ENCODE assay signal across 33 cellular contexts in the genomic region with DNA sequence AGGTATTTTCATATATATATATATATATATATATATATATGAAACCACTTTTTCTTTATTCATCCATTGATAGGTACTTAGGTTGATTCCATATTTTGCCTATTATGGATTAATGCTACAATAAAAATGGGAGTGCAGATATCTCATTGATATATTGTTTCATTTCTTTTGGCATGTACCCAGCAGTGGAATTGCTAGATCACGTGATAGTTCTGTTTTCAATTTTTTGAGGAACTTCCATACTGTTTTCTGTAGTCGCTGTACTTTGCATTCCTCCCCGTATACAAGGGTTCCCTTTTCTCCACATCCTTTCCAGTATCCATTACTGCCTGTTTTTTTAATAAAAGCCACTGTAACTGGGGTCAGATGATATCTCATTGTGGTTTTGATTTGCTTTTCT.
"Had no signal": no experiment of that assay in that cellular context is flagged by ENCODE, and none has a peak within 500 bp of the region (broad histone marks: within the 10 kb centered on the region; RNA-seq: fewer than 3 reads in every experiment).

No MANE protein-coding gene starts in this region.

- H3K4me3 Mint-ChIP-seq: activated B cell treated with CpG ODN at 0.5 μM for 24 hours; activated CD8-positive, alpha-beta memory T cell treated with anti-CD3 and anti-CD28 coated beads, Interleukin-2, amount 10 ng/mL, durations not matched to agents 7 days and 5 days; activated CD8-positive, alpha-beta T cell treated with anti-CD3 and anti-CD28 coated beads, Interleukin-2, amount 10 ng/mL, durations not matched to agents 7 days and 5 days; activated naive CD4-positive, alpha-beta T cell treated with anti-CD3 and anti-CD28 coated beads for 36 hours; activated naive CD4-positive, alpha-beta T cell treated with anti-CD3 and anti-CD28 coated beads, Interleukin-2, amount 50 U/mL, for 24 hours; activated naive CD8-positive, alpha-beta T cell treated with anti-CD3 and anti-CD28 coated beads for 36 hours; activated naive CD8-positive, alpha-beta T cell treated with anti-CD3 and anti-CD28 coated beads, Interleukin-2, amount 50 U/mL, for 24 hours; activated T-helper 1 cell treated with anti-CD3 and anti-CD28 coated beads, Interleukin-12 subunit alpha, Interleukin-12 subunit beta, Interleukin-2, Interleukin-4 antibody, amounts not matched to agents 30 ng/mL and 10 ng/mL and 1 ng/mL, durations not matched to agents 14 hours and 24 hours and 36 hours; effector memory CD8-positive, alpha-beta T cell; T-helper 2 cell treated with Interferon-gamma antibody and Interleukin-4, amounts not matched to agents 5 μg/mL and 100 μg/mL, for 36 hours had no signal

- DNase-seq: activated B cell treated with CpG ODN at 0.5 μM for 24 hours; activated CD4-positive, alpha-beta T cell treated with anti-CD3 and anti-CD28 coated beads for 48 hours; activated CD4-positive, alpha-beta T cell treated with anti-CD3 and anti-CD28 coated beads, Interleukin-2, amount 50 U/mL, for 1 hour; activated CD4-positive, alpha-beta T cell treated with anti-CD3 and anti-CD28 coated beads, Interleukin-2, amount 50 U/mL, for 48 hours; activated CD8-positive, alpha-beta memory T cell treated with anti-CD3 and anti-CD28 coated beads, Interleukin-2, amount 10 ng/mL, durations not matched to agents 7 days and 5 days; activated CD8-positive, alpha-beta memory T cell treated with anti-CD3 and anti-CD28 coated beads, Interleukin-2, amount 50 U/mL, for 4 hours; activated CD8-positive, alpha-beta T cell treated with anti-CD3 and anti-CD28 coated beads, Interleukin-2, amount 10 ng/mL, durations not matched to agents 7 days and 5 days; activated effector memory CD4-positive, alpha-beta T cell treated with anti-CD3 and anti-CD28 coated beads, Interleukin-2, amount 50 U/mL, for 16 hours; activated naive CD4-positive, alpha-beta T cell treated with anti-CD3 and anti-CD28 coated beads for 36 hours; activated naive CD8-positive, alpha-beta T cell treated with anti-CD3 and anti-CD28 coated beads for 36 hours; activated naive CD8-positive, alpha-beta T cell treated with anti-CD3 and anti-CD28 coated beads, Interleukin-2, amount 50 U/mL, for 24 hours; activated T-cell treated with anti-CD3 and anti-CD28 coated beads, Interleukin-2, amount 50 U/mL, for 1 hour; activated T-cell treated with anti-CD3 and anti-CD28 coated beads, Interleukin-2, amount 50 U/mL, for 48 hours; adrenal gland; amygdala; aorta; body of pancreas; caudate nucleus; cortex of kidney; dermis blood vessel endothelial cell; effector CD4-positive, alpha-beta T cell; effector memory CD8-positive, alpha-beta T cell; erythroblast; foreskin keratinocyte; heart right ventricle; T1000; WERI-Rb-1 had no signal

- H3K27ac Mint-ChIP-seq: activated B cell treated with CpG ODN at 0.5 μM for 24 hours; activated CD8-positive, alpha-beta memory T cell treated with anti-CD3 and anti-CD28 coated beads, Interleukin-2, amount 10 ng/mL, durations not matched to agents 7 days and 5 days; activated CD8-positive, alpha-beta T cell treated with anti-CD3 and anti-CD28 coated beads, Interleukin-2, amount 10 ng/mL, durations not matched to agents 7 days and 5 days; activated naive CD4-positive, alpha-beta T cell treated with anti-CD3 and anti-CD28 coated beads for 36 hours; activated naive CD4-positive, alpha-beta T cell treated with anti-CD3 and anti-CD28 coated beads, Interleukin-2, amount 50 U/mL, for 24 hours; activated naive CD8-positive, alpha-beta T cell treated with anti-CD3 and anti-CD28 coated beads for 36 hours; activated naive CD8-positive, alpha-beta T cell treated with anti-CD3 and anti-CD28 coated beads, Interleukin-2, amount 50 U/mL, for 24 hours; activated T-helper 1 cell treated with anti-CD3 and anti-CD28 coated beads, Interleukin-12 subunit alpha, Interleukin-12 subunit beta, Interleukin-2, Interleukin-4 antibody, amounts not matched to agents 30 ng/mL and 10 ng/mL and 1 ng/mL, durations not matched to agents 14 hours and 24 hours and 36 hours; activated T-helper 2 cell treated with anti-CD3 and anti-CD28 coated beads, Interferon-gamma antibody, Interleukin-2, Interleukin-4, amounts not matched to agents 10 μg/mL and 5 μg/mL and 100 μg/mL, durations not matched to agents 14 hours and 24 hours and 36 hours; effector memory CD8-positive, alpha-beta T cell; T-helper 2 cell treated with Interferon-gamma antibody and Interleukin-4, amounts not matched to agents 5 μg/mL and 100 μg/mL, for 36 hours had no signal

- ATAC-seq: activated CD4-positive, CD25-positive, alpha-beta regulatory T cell treated with anti-CD3 and anti-CD28 coated beads, Interleukin-2, amount 50 U/mL, for 24 hours; activated CD8-positive, alpha-beta memory T cell treated with anti-CD3 and anti-CD28 coated beads, Interleukin-2, amount 10 ng/mL, durations not matched to agents 7 days and 5 days; activated CD8-positive, alpha-beta T cell treated with anti-CD3 and anti-CD28 coated beads, Interleukin-2, amount 10 ng/mL, durations not matched to agents 7 days and 5 days; activated naive CD8-positive, alpha-beta T cell treated with anti-CD3 and anti-CD28 coated beads, Interleukin-2, amount 50 U/mL, for 24 hours; body of pancreas; effector memory CD8-positive, alpha-beta T cell; foreskin keratinocyte; gastroesophageal sphincter; heart right ventricle had no signal

- H3K36me3 Mint-ChIP-seq: activated CD8-positive, alpha-beta memory T cell treated with anti-CD3 and anti-CD28 coated beads, Interleukin-2, amount 10 ng/mL, durations not matched to agents 7 days and 5 days; activated naive CD4-positive, alpha-beta T cell treated with anti-CD3 and anti-CD28 coated beads, Interleukin-2, amount 50 U/mL, for 24 hours; activated naive CD8-positive, alpha-beta T cell treated with anti-CD3 and anti-CD28 coated beads for 36 hours had no signal

- H3K4me1 Mint-ChIP-seq: activated B cell treated with CpG ODN at 0.5 μM for 24 hours; activated naive CD4-positive, alpha-beta T cell treated with anti-CD3 and anti-CD28 coated beads, Interleukin-2, amount 50 U/mL, for 24 hours; activated naive CD8-positive, alpha-beta T cell treated with anti-CD3 and anti-CD28 coated beads, Interleukin-2, amount 50 U/mL, for 24 hours had no signal

- H3K27me3 Mint-ChIP-seq: activated B cell treated with CpG ODN at 0.5 μM for 24 hours had no signal

- H3K9me3 Mint-ChIP-seq: activated B cell treated with CpG ODN at 0.5 μM for 24 hours; activated naive CD4-positive, alpha-beta T cell treated with anti-CD3 and anti-CD28 coated beads for 36 hours; activated naive CD4-positive, alpha-beta T cell treated with anti-CD3 and anti-CD28 coated beads, Interleukin-2, amount 50 U/mL, for 24 hours; activated naive CD8-positive, alpha-beta T cell treated with anti-CD3 and anti-CD28 coated beads for 36 hours; activated naive CD8-positive, alpha-beta T cell treated with anti-CD3 and anti-CD28 coated beads, Interleukin-2, amount 50 U/mL, for 24 hours; activated T-helper 1 cell treated with anti-CD3 and anti-CD28 coated beads, Interleukin-12 subunit alpha, Interleukin-12 subunit beta, Interleukin-2, Interleukin-4 antibody, amounts not matched to agents 30 ng/mL and 10 ng/mL and 1 ng/mL, durations not matched to agents 14 hours and 24 hours and 36 hours; activated T-helper 2 cell treated with anti-CD3 and anti-CD28 coated beads, Interferon-gamma antibody, Interleukin-2, Interleukin-4, amounts not matched to agents 10 μg/mL and 5 μg/mL and 100 μg/mL, durations not matched to agents 14 hours and 24 hours and 36 hours; effector memory CD8-positive, alpha-beta T cell; T-helper 2 cell treated with Interferon-gamma antibody and Interleukin-4, amounts not matched to agents 5 μg/mL and 100 μg/mL, for 36 hours had no signal
